ENCODE assay signal across 12 cellular contexts in the genomic region with DNA sequence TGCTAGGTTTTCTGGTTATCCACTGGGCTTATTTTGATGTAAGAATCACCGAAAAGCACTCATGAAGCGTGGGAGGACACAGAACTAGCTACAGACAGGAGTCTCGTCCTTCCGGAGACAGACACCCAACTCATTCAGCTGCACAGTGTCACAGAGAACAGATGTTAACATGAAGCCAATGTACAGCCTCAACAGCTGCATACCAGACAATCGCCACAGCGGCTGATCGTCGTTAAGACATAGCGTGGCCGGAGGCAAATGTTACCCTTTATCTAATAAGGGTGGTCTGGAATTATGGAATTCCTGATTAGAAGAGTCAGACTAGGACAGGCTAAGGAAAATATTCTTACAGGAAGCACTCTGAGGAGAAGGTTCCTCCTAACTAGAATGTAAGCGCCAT. TPM values are rescaled to one million over a fixed set of nuclear protein-coding genes. Genes with fewer than 3 reads are reported as not detected.
A peak's percentile ranks its signal among the peaks of the same experiment; 100 is the strongest.
DNase-seq lines count a peak whose midpoint lies in the region; ATAC-seq and TF ChIP-seq lines count a peak whose summit lies in the region.
"Had no signal": no experiment of that assay in that cellular context is flagged by ENCODE, and none has a peak within 500 bp of the region (broad histone marks: within the 10 kb centered on the region; RNA-seq: fewer than 3 reads in every experiment).

No MANE protein-coding gene starts in this region.

- no peaks in the 10 kb centered on the region for H3K9me3 Mint-ChIP-seq in activated naive CD4-positive, alpha-beta T cell treated with anti-CD3 and anti-CD28 coated beads, Interleukin-2, amount 50 U/mL, for 24 hours
- H3K9me3 Mint-ChIP-seq in activated T-helper 2 cell treated with anti-CD3 and anti-CD28 coated beads, Interferon-gamma antibody, Interleukin-2, Interleukin-4, amounts not matched to agents 10 μg/mL and 5 μg/mL and 100 μg/mL, durations not matched to agents 14 hours and 24 hours and 36 hours: no peaks in the 10 kb centered on the region
- no peaks in the 10 kb centered on the region for H3K9me3 Mint-ChIP-seq in mesothelial cell of epicardium

- H3K4me3 Mint-ChIP-seq in activated naive CD4-positive, alpha-beta T cell treated with anti-CD3 and anti-CD28 coated beads, Interleukin-2, amount 50 U/mL, for 24 hours: peak overlapping the region; percentile 76
- peak overlapping the region; percentile 70 for H3K4me3 Mint-ChIP-seq in activated T-helper 2 cell treated with anti-CD3 and anti-CD28 coated beads, Interferon-gamma antibody, Interleukin-2, Interleukin-4, amounts not matched to agents 10 μg/mL and 5 μg/mL and 100 μg/mL, durations not matched to agents 14 hours and 24 hours and 36 hours (ENCODE audit: low read depth)
- peak overlapping the region; percentile 81 for H3K4me3 Mint-ChIP-seq in mesothelial cell of epicardium

- no peak for TF ChIP-seq POLR2A in testis (IDR thresholded peaks at IDR 0.05)

- H3K27ac Mint-ChIP-seq in activated naive CD4-positive, alpha-beta T cell treated with anti-CD3 and anti-CD28 coated beads, Interleukin-2, amount 50 U/mL, for 24 hours: no peak overlapping the region
- no peak overlapping the region for H3K27ac Mint-ChIP-seq in activated T-helper 2 cell treated with anti-CD3 and anti-CD28 coated beads, Interferon-gamma antibody, Interleukin-2, Interleukin-4, amounts not matched to agents 10 μg/mL and 5 μg/mL and 100 μg/mL, durations not matched to agents 14 hours and 24 hours and 36 hours
- H3K27ac Mint-ChIP-seq in mesothelial cell of epicardium: peak overlapping the region; percentile 97

- peak overlapping the region; percentile 68 for H3K4me3 ChIP-seq in testis

- peak overlapping the region in 1 of 2 donors; percentile 96 for H3K27ac ChIP-seq in testis
- H3K27ac ChIP-seq: HL-60 had no signal

- H3K4me1 ChIP-seq in testis: no peaks in the 10 kb centered on the region

- intact Hi-C loops in activated T-helper 2 cell treated with anti-CD3 and anti-CD28 coated beads, Interferon-gamma antibody, Interleukin-2, Interleukin-4, amounts not matched to agents 10 μg/mL and 5 μg/mL and 100 μg/mL, durations not matched to agents 14 hours and 24 hours and 36 hours (cut with micrococcal nuclease): loop anchor here (5.0 kb wide), 1 partner anchor 153 kb away; the partner anchor contains the start of gene PRTG
- intact Hi-C loops in testis (cut with DNase I; ENCODE audit: low total_unique reads): no loop called here

- no peaks in the 10 kb centered on the region for H3K36me3 Mint-ChIP-seq in activated naive CD4-positive, alpha-beta T cell treated with anti-CD3 and anti-CD28 coated beads, Interleukin-2, amount 50 U/mL, for 24 hours
- no peaks in the 10 kb centered on the region for H3K36me3 Mint-ChIP-seq in activated T-helper 2 cell treated with anti-CD3 and anti-CD28 coated beads, Interferon-gamma antibody, Interleukin-2, Interleukin-4, amounts not matched to agents 10 μg/mL and 5 μg/mL and 100 μg/mL, durations not matched to agents 14 hours and 24 hours and 36 hours (ENCODE audit: low read depth)
- no peaks in the 10 kb centered on the region for H3K36me3 Mint-ChIP-seq in mesothelial cell of epicardium

- peaks cover 22% of the 10 kb centered on the region for H3K27me3 Mint-ChIP-seq in activated naive CD4-positive, alpha-beta T cell treated with anti-CD3 and anti-CD28 coated beads, Interleukin-2, amount 50 U/mL, for 24 hours
- H3K27me3 Mint-ChIP-seq in activated T-helper 2 cell treated with anti-CD3 and anti-CD28 coated beads, Interferon-gamma antibody, Interleukin-2, Interleukin-4, amounts not matched to agents 10 μg/mL and 5 μg/mL and 100 μg/mL, durations not matched to agents 14 hours and 24 hours and 36 hours (ENCODE audit: low read depth): peaks cover 44% of the 10 kb centered on the region
- no peaks in the 10 kb centered on the region for H3K27me3 Mint-ChIP-seq in mesothelial cell of epicardium (ENCODE audit: low read depth)

- no peaks in the 10 kb centered on the region for H3K36me3 ChIP-seq in testis (ENCODE audit: low read depth, missing control alignments)

- H3K4me1 Mint-ChIP-seq in activated naive CD4-positive, alpha-beta T cell treated with anti-CD3 and anti-CD28 coated beads, Interleukin-2, amount 50 U/mL, for 24 hours: no peaks in the 10 kb centered on the region
- peaks cover 2% of the 10 kb centered on the region for H3K4me1 Mint-ChIP-seq in activated T-helper 2 cell treated with anti-CD3 and anti-CD28 coated beads, Interferon-gamma antibody, Interleukin-2, Interleukin-4, amounts not matched to agents 10 μg/mL and 5 μg/mL and 100 μg/mL, durations not matched to agents 14 hours and 24 hours and 36 hours (ENCODE audit: low read depth)
- peaks cover 12% of the 10 kb centered on the region for H3K4me1 Mint-ChIP-seq in mesothelial cell of epicardium

- no peak for ATAC-seq in GM19455 (IDR thresholded peaks at IDR 0.05; ENCODE audit: unreplicated experiment)

- WGBS in testis, 2 donors: 57% methylated on average over 11 of the region's 11 CpGs

- H3K9me3 ChIP-seq in testis: no peaks in the 10 kb centered on the region

- no peak for TF ChIP-seq CTCF in mesothelial cell of epicardium (IDR thresholded peaks at IDR 0.05; ENCODE audit: unreplicated experiment)
- TF ChIP-seq CTCF in testis (IDR thresholded peaks at IDR 0.05): no peak

- no peak for DNase-seq in activated naive CD4-positive, alpha-beta T cell treated with anti-CD3 and anti-CD28 coated beads, Interleukin-2, amount 50 U/mL, for 16 hours
- no peak for DNase-seq in activated T-helper 2 cell treated with anti-CD3 and anti-CD28 coated beads, Interferon-gamma antibody, Interleukin-2, Interleukin-4, amounts not matched to agents 10 μg/mL and 5 μg/mL and 100 μg/mL, durations not matched to agents 14 hours and 24 hours and 36 hours (ENCODE audit: low spot score)
- DNase-seq in mesothelial cell of epicardium (ENCODE audit: low spot score in 2 of 2, unreplicated experiment in 2 of 2) (no peak), testis (no peak), cerebellar nuclear complex (lab: John Stamatoyannopoulos, UW) (no peak), DMS114 treated with DMSO at 0.1 percent for 48 hours (lab: John Stamatoyannopoulos, UW; ENCODE audit: unreplicated experiment) (no peak)
- DNase-seq: NCI-H187, RPMI8226, small intestine had no signal

- no peaks in the 10 kb centered on the region for H3K27me3 ChIP-seq in testis

RNA-seq across cellular contexts. Expression of gene PYGO1, which starts 1.2 kb away (rescaled TPM):
- 0.02 and 0.11 TPM in 2 replicates for total RNA-seq in activated T-helper 2 cell treated with anti-CD3 and anti-CD28 coated beads, Interferon-gamma antibody, Interleukin-2, Interleukin-4, amounts not matched to agents 10 μg/mL and 5 μg/mL and 100 μg/mL, durations not matched to agents 14 hours and 24 hours and 36 hours
- total RNA-seq in mesothelial cell of epicardium (29.6 to 34.1 TPM (median 30.6 TPM) in 3 replicates), testis (1 to 10 TPM; 8.5 to 8.6 TPM)
- polyA plus RNA-seq in testis (ENCODE audit: insufficient read depth, low read depth, low replicate concordance): 5.4 TPM
